In genomic region chr5:72625369-72625768, GRCh38 we compare ENCODE assay signal across 17 cellular contexts.
A peak's percentile ranks its signal among the peaks of the same experiment; 100 is the strongest.
DNase-seq lines count a peak whose midpoint lies in the region; ATAC-seq and TF ChIP-seq lines count a peak whose summit lies in the region.
"Had no signal": no experiment of that assay in that cellular context is flagged by ENCODE, and none has a peak within 500 bp of the region (broad histone marks: within the 10 kb centered on the region; RNA-seq: fewer than 3 reads in every experiment).

No MANE protein-coding gene starts in this region.

- CTCF ChIA-PET in SK-N-SH (lab: Yijun Ruan, JAX): interaction anchor here (1.0 to 2.1 kb wide), 3 partner anchors 14 to 66 kb away, joined by 3 to 8 read pairs (median 4); no protein-coding TSS in a partner anchor

- no peak for TF ChIP-seq EP300 in SK-N-SH (IDR thresholded peaks at IDR 0.05; ENCODE audit: borderline replicate concordance in 1 of 2, low read depth in 1 of 2, low read length in 1 of 2)

- H3K4me3 ChIP-seq in SK-N-SH (ENCODE audit: low read depth in 2 of 2, low read length in 1 of 2) (no peak overlapping the region), hepatocyte (no peak overlapping the region), psoas muscle (no peak overlapping the region)
- H3K4me3 ChIP-seq: BLaER1 treated with 17β-estradiol and CSF1 and Interleukin-3, amounts not matched to agents 10 nM and 100 nM; MG63 had no signal

- H3K4me3 Mint-ChIP-seq in activated naive CD8-positive, alpha-beta T cell treated with anti-CD3 and anti-CD28 coated beads, Interleukin-2, amount 50 U/mL, for 24 hours: no peak overlapping the region

- POLR2A ChIA-PET in SK-N-SH (lab: Yijun Ruan, JAX): no interaction called here

- peak overlapping the region; percentile 21; the same call in 1 of the 2 replicates for H2AFZ ChIP-seq in SK-N-SH (ENCODE audit: low read depth)
- H2AFZ ChIP-seq in hepatocyte: no peak overlapping the region

- DNase-seq in SK-N-SH (no peak), hepatocyte (ENCODE audit: low spot score) (no peak), psoas muscle (no peak), hippocampal formation (lab: John Stamatoyannopoulos, UW) (no peak)
- DNase-seq in stimulated activated naive CD4-positive, alpha-beta T cell treated with Interleukin-2 at 50 U/mL for 16 hours (lab: John Stamatoyannopoulos, UW): no peak
- DNase-seq in activated naive CD8-positive, alpha-beta T cell treated with anti-CD3 and anti-CD28 coated beads, Interleukin-2, amount 50 U/mL, for 24 hours: no peak
- DNase-seq: GOT3, NCI-H1105, NCI-H187, NCI-H82, SIG-M5 had no signal

- H3K27me3 ChIP-seq in SK-N-SH (ENCODE audit: insufficient read depth) (no peaks in the 10 kb centered on the region), hepatocyte (no peaks in the 10 kb centered on the region), psoas muscle (ENCODE audit: insufficient read depth in 3 of 3, low read length in 2 of 3) (no peaks in the 10 kb centered on the region)
- H3K27me3 ChIP-seq: BLaER1 treated with 17β-estradiol and CSF1 and Interleukin-3, amounts not matched to agents 10 nM and 100 nM; MG63 had no signal

- H3K9me3 ChIP-seq in SK-N-SH (no peaks in the 10 kb centered on the region), hepatocyte (ENCODE audit: low read depth) (no peaks in the 10 kb centered on the region), psoas muscle (no peaks in the 10 kb centered on the region)
- H3K9me3 ChIP-seq: BLaER1 treated with 17β-estradiol and CSF1 and Interleukin-3, amounts not matched to agents 10 nM and 100 nM; MG63 had no signal

- no peak overlapping the region for H3K9ac ChIP-seq in SK-N-SH
- H3K9ac ChIP-seq: BLaER1 treated with 17β-estradiol and CSF1 and Interleukin-3, amounts not matched to agents 10 nM and 100 nM; KMS-11 had no signal

- ATAC-seq in SK-N-SH treated with all-trans-retinoic acid at 6 μM for 48 hours: no peak
- no peak for ATAC-seq in psoas muscle
- no peak for ATAC-seq in activated naive CD8-positive, alpha-beta T cell treated with anti-CD3 and anti-CD28 coated beads, Interleukin-2, amount 50 U/mL, for 24 hours
- ATAC-seq in GM21381 (IDR thresholded peaks at IDR 0.05; ENCODE audit: unreplicated experiment): no peak

- no peak for TF ChIP-seq CTCF in SK-N-SH (IDR thresholded peaks at IDR 0.05)
- TF ChIP-seq CTCF in hepatocyte (IDR thresholded peaks at IDR 0.05; ENCODE audit: poor library complexity): no peak
- no peak for TF ChIP-seq CTCF in psoas muscle (IDR thresholded peaks at IDR 0.05)

- H3K27ac ChIP-seq in SK-N-SH (ENCODE audit: low read depth in 2 of 2, low read length in 1 of 2) (peak overlapping the region; percentile 55 to 65; a peak in 3 of 4 replicates), hepatocyte (no peak overlapping the region), psoas muscle (peak overlapping the region; percentile 85)
- H3K27ac ChIP-seq: 22Rv1; BLaER1 treated with 17β-estradiol and CSF1 and Interleukin-3, amounts not matched to agents 10 nM and 100 nM; KMS-11 had no signal

- no peaks in the 10 kb centered on the region for H3K36me3 Mint-ChIP-seq in activated naive CD8-positive, alpha-beta T cell treated with anti-CD3 and anti-CD28 coated beads, Interleukin-2, amount 50 U/mL, for 24 hours (ENCODE audit: low read depth)

- peaks cover 16% of the 10 kb centered on the region for H3F3A ChIP-seq in SK-N-SH (replicated peaks; ENCODE audit: insufficient read depth)

- H4K20me1 ChIP-seq in SK-N-SH (ENCODE audit: insufficient read depth): no peaks in the 10 kb centered on the region
- H4K20me1 ChIP-seq in hepatocyte (ENCODE audit: insufficient read depth, poor library complexity, severe bottlenecking): no peaks in the 10 kb centered on the region
- H4K20me1 ChIP-seq: BLaER1 treated with 17β-estradiol and CSF1 and Interleukin-3, amounts not matched to agents 10 nM and 100 nM had no signal

- no peak for TF ChIP-seq RAD21 in SK-N-SH (IDR thresholded peaks at IDR 0.05; ENCODE audit: low read length)

- H3K4me1 Mint-ChIP-seq in activated naive CD8-positive, alpha-beta T cell treated with anti-CD3 and anti-CD28 coated beads, Interleukin-2, amount 50 U/mL, for 24 hours: no peaks in the 10 kb centered on the region

- H3K27ac Mint-ChIP-seq in activated naive CD8-positive, alpha-beta T cell treated with anti-CD3 and anti-CD28 coated beads, Interleukin-2, amount 50 U/mL, for 24 hours: no peak overlapping the region

- H3K9me2 ChIP-seq in SK-N-SH (no peaks in the 10 kb centered on the region), hepatocyte (replicated peaks; ENCODE audit: insufficient read depth) (no peaks in the 10 kb centered on the region)

- H3K36me3 ChIP-seq in SK-N-SH (replicated peaks in 1 of 2; ENCODE audit: control insufficient read depth in 1 of 2, insufficient read depth in 2 of 2, low read length in 1 of 2) (no peaks in the 10 kb centered on the region), hepatocyte (replicated peaks; ENCODE audit: insufficient read depth, low read depth) (no peaks in the 10 kb centered on the region), psoas muscle (ENCODE audit: insufficient read depth in 1 of 2, low read depth in 1 of 2) (no peaks in the 10 kb centered on the region)
- H3K36me3 ChIP-seq: BLaER1 treated with 17β-estradiol and CSF1 and Interleukin-3, amounts not matched to agents 10 nM and 100 nM; MG63 had no signal

- peaks cover 11% of the 10 kb centered on the region for H3K27me3 Mint-ChIP-seq in activated naive CD8-positive, alpha-beta T cell treated with anti-CD3 and anti-CD28 coated beads, Interleukin-2, amount 50 U/mL, for 24 hours

- H3K4me1 ChIP-seq in SK-N-SH (ENCODE audit: control insufficient read depth in 1 of 2, insufficient read depth in 2 of 2, low read depth in 1 of 2, low read length in 1 of 2): peaks cover 13 to 15% of the 10 kb centered on the region in 2 experiments; a peak in 3 of 4 replicates
- H3K4me1 ChIP-seq in hepatocyte (ENCODE audit: insufficient read depth): peaks cover 23% of the 10 kb centered on the region
- H3K4me1 ChIP-seq in psoas muscle: peaks cover 51% of the 10 kb centered on the region
- H3K4me1 ChIP-seq: BLaER1 treated with 17β-estradiol and CSF1 and Interleukin-3, amounts not matched to agents 10 nM and 100 nM had no signal

- H3K4me2 ChIP-seq in SK-N-SH (peak overlapping the region; percentile 52; the same call in 1 of the 2 replicates), hepatocyte (peak overlapping the region; percentile 15)
- H3K4me2 ChIP-seq: BLaER1 treated with 17β-estradiol and CSF1 and Interleukin-3, amounts not matched to agents 10 nM and 100 nM; KMS-11 had no signal

- no peaks in the 10 kb centered on the region for H3K9me3 Mint-ChIP-seq in activated naive CD8-positive, alpha-beta T cell treated with anti-CD3 and anti-CD28 coated beads, Interleukin-2, amount 50 U/mL, for 24 hours

- intact Hi-C loops in psoas muscle (cut with DNase I): no loop called here

- H3K79me2 ChIP-seq in SK-N-SH (ENCODE audit: insufficient read depth) (no peaks in the 10 kb centered on the region), hepatocyte (no peaks in the 10 kb centered on the region)

TF ChIP-seq in SK-N-SH, 30 proteins besides CTCF, POLR2A, EP300 and RAD21:
- no peak for TF ChIP-seq ELF1 (IDR thresholded peaks at IDR 0.05)
- no peak for TF ChIP-seq SMC3 (IDR thresholded peaks at IDR 0.05; ENCODE audit: low read depth, low read length)

TF ChIP-seq in SK-N-SH treated with all-trans-retinoic acid at 6 μM for 48 hours, 23 proteins besides CTCF, POLR2A, EP300 and RAD21 (continues in another document):
- TF ChIP-seq, protein P1, sequence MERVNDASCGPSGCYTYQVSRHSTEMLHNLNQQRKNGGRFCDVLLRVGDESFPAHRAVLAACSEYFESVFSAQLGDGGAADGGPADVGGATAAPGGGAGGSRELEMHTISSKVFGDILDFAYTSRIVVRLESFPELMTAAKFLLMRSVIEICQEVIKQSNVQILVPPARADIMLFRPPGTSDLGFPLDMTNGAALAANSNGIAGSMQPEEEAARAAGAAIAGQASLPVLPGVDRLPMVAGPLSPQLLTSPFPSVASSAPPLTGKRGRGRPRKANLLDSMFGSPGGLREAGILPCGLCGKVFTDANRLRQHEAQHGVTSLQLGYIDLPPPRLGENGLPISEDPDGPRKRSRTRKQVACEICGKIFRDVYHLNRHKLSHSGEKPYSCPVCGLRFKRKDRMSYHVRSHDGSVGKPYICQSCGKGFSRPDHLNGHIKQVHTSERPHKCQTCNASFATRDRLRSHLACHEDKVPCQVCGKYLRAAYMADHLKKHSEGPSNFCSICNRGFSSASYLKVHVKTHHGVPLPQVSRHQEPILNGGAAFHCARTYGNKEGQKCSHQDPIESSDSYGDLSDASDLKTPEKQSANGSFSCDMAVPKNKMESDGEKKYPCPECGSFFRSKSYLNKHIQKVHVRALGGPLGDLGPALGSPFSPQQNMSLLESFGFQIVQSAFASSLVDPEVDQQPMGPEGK (CRISPR knock-in tag; IDR thresholded peaks at IDR 0.05; ENCODE audit: borderline replicate concordance): no peak
- no peak for TF ChIP-seq BACH2 (CRISPR knock-in tag; IDR thresholded peaks at IDR 0.05; ENCODE audit: borderline replicate concordance)
- TF ChIP-seq TSHZ2 (CRISPR knock-in tag; IDR thresholded peaks at IDR 0.05): no peak
- TF ChIP-seq GLIS3 (CRISPR knock-in tag; IDR thresholded peaks at IDR 0.05): no peak
- TF ChIP-seq OSR1 (CRISPR knock-in tag; IDR thresholded peaks at IDR 0.05): no peak
